In the genomic region with DNA sequence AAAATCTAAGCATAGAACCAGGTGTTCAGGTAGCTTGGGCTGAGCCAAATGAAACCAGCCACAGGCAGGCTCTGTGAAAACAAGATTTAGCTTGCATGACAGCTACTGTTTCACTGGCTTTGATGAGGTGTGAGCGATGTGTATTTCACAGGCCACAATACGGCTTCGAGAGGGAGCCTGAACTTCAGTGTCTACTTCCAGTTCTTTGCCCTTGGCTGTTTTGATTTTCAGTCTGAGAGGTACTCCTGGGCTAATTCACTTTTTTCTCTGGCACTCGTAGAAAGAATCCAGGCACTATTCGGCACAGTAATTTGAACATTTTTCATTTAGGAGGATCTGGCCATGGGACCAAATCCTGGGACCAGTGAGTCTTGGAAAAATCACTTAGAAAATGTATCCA, we compare ENCODE assay signal across 11 cellular contexts.
DNase-seq lines count a peak whose midpoint lies in the region; ATAC-seq and TF ChIP-seq lines count a peak whose summit lies in the region.
"Had no signal": no experiment of that assay in that cellular context is flagged by ENCODE, and none has a peak within 500 bp of the region (broad histone marks: within the 10 kb centered on the region; RNA-seq: fewer than 3 reads in every experiment).

No MANE protein-coding gene starts in this region.

- H3K36me3 ChIP-seq in adrenal gland (replicated peaks in 1 of 2) (no peaks in the 10 kb centered on the region), lower lobe of right lung (no peaks in the 10 kb centered on the region)

- peak; percentile 48 for ATAC-seq in HG02798 (IDR thresholded peaks at IDR 0.05; ENCODE audit: poor library complexity, unreplicated experiment)
- no peak for ATAC-seq in lower lobe of right lung

- DNase-seq in A172 (ENCODE audit: low spot score) (peak; percentile 60), adrenal gland (peak in 1 of 7 donors; percentile 55), lower lobe of right lung (no peak), LoVo (ENCODE audit: low spot score) (no peak), Kasumi-1 (lab: John Stamatoyannopoulos, UW) (no peak), DMS 273 (lab: John Stamatoyannopoulos, UW; ENCODE audit: unreplicated experiment) (no peak), NCI-H128 (lab: John Stamatoyannopoulos, UW; ENCODE audit: unreplicated experiment) (no peak)
- DNase-seq: NCI-H2029; stimulated activated CD4-positive, alpha-beta T cell treated with anti-CD3 and anti-CD28 coated beads, Interleukin-12 subunit alpha, Interleukin-12 subunit beta, amount 100 ng/mL, for 4 hours; T1000 had no signal

- H3K27me3 ChIP-seq in adrenal gland (no peaks in the 10 kb centered on the region), lower lobe of right lung (ENCODE audit: low read depth) (no peaks in the 10 kb centered on the region)

- H3K27ac ChIP-seq in adrenal gland (peak overlapping the region in 4 of 5 donors; percentile 22 to 89 (median 58)), lower lobe of right lung (peak overlapping the region; percentile 31)

- H3K4me1 ChIP-seq in adrenal gland (replicated peaks in 1 of 2) (peaks cover 12 to 42% of the 10 kb centered on the region in 2 donors), lower lobe of right lung (peaks cover 16% of the 10 kb centered on the region)

- no peak for TF ChIP-seq POLR2A in adrenal gland (IDR thresholded peaks at IDR 0.05)

- TF ChIP-seq CTCF in adrenal gland (IDR thresholded peaks at IDR 0.05): no peak
- no peak for TF ChIP-seq CTCF in lower lobe of right lung (IDR thresholded peaks at IDR 0.05)

- no peaks in the 10 kb centered on the region for H3K9me3 ChIP-seq in adrenal gland (replicated peaks in 1 of 3)
- no peaks in the 10 kb centered on the region for H3K9me3 ChIP-seq in lower lobe of right lung

- 54 to 61% (median 60%) methylated on average over 5 of the region's 5 CpGs for WGBS in adrenal gland, 4 donors

- no peak overlapping the region for H3K4me3 ChIP-seq in adrenal gland
- no peak overlapping the region for H3K4me3 ChIP-seq in lower lobe of right lung

- intact Hi-C loops in adrenal gland (cut with DNase I) (no loop called here), lower lobe of right lung (cut with DNase I) (no loop called here)
